In the genomic region with DNA sequence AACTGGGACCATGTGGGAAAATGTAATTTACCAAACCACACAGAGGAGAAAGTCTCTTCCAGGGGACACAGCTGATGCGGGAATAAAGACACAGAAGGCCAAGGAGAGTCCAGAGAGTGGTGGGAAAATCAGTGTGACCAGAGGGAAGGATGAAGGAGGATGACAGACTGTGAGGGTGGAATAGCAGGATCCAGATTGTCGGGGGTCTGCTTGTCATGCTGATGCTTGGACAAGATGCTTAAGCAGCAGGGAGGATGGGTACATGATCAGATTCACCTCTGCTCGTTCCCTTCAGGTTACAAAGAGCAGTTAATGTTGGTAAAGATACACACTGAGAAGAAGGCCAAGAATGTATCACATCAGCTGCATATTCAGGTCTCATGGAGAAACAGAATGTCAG, we compare ENCODE assay signal across 17 cellular contexts.
A peak's percentile ranks its signal among the peaks of the same experiment; 100 is the strongest.
DNase-seq lines count a peak whose midpoint lies in the region; ATAC-seq and TF ChIP-seq lines count a peak whose summit lies in the region.
"Had no signal": no experiment of that assay in that cellular context is flagged by ENCODE, and none has a peak within 500 bp of the region (broad histone marks: within the 10 kb centered on the region; RNA-seq: fewer than 3 reads in every experiment).

No MANE protein-coding gene starts in this region.

- no peaks in the 10 kb centered on the region for H3K9me3 Mint-ChIP-seq in activated naive CD4-positive, alpha-beta T cell treated with anti-CD3 and anti-CD28 coated beads, Interleukin-2, amount 50 U/mL, for 24 hours
- H3K9me3 Mint-ChIP-seq in nephron progenitor cell: peaks cover 4% of the 10 kb centered on the region
- H3K9me3 Mint-ChIP-seq: CD4-positive, alpha-beta T cell had no signal

- TF ChIP-seq CTCF in coronary artery (IDR thresholded peaks at IDR 0.05): no peak
- no peak for TF ChIP-seq CTCF in nephron progenitor cell (IDR thresholded peaks at IDR 0.05)

- ATAC-seq in right cardiac atrium: no peak
- ATAC-seq: A549 had no signal

- no peak for DNase-seq in activated naive CD4-positive, alpha-beta T cell treated with Interleukin-2 at 50 U/mL for 16 hours
- DNase-seq in coronary artery (ENCODE audit: low spot score) (peak; percentile 31), nephron progenitor cell (no peak), DMS153 (lab: John Stamatoyannopoulos, UW) (no peak), NOMO-1 treated with DMSO at 0.1 percent for 48 hours (lab: John Stamatoyannopoulos, UW; ENCODE audit: unreplicated experiment) (no peak), right cardiac atrium (no peak)
- DNase-seq: AML-193; CD4-positive, alpha-beta T cell; DMS79 treated with DMSO at 0.1 percent for 48 hours; GF-D8; GM23248 had no signal

- peak overlapping the region; percentile 10 for H3K27ac Mint-ChIP-seq in activated naive CD4-positive, alpha-beta T cell treated with anti-CD3 and anti-CD28 coated beads, Interleukin-2, amount 50 U/mL, for 24 hours
- peak overlapping the region; percentile 53 for H3K27ac Mint-ChIP-seq in nephron progenitor cell
- H3K27ac Mint-ChIP-seq: CD4-positive, alpha-beta T cell had no signal

- intact Hi-C loops in right cardiac atrium (cut with DNase I): no loop called here

- peaks cover 2% of the 10 kb centered on the region for H3K27me3 Mint-ChIP-seq in activated naive CD4-positive, alpha-beta T cell treated with anti-CD3 and anti-CD28 coated beads, Interleukin-2, amount 50 U/mL, for 24 hours
- peaks cover 6% of the 10 kb centered on the region for H3K27me3 Mint-ChIP-seq in nephron progenitor cell (ENCODE audit: low read depth, poor library complexity)
- H3K27me3 Mint-ChIP-seq: CD4-positive, alpha-beta T cell had no signal

- H3K4me3 ChIP-seq in coronary artery: no peak overlapping the region
- H3K4me3 ChIP-seq in right cardiac atrium (ENCODE audit: low read length): no peak overlapping the region
- H3K4me3 ChIP-seq: A549, GM23248, HAP-1 had no signal

- no peaks in the 10 kb centered on the region for H3K4me1 Mint-ChIP-seq in activated naive CD4-positive, alpha-beta T cell treated with anti-CD3 and anti-CD28 coated beads, Interleukin-2, amount 50 U/mL, for 24 hours
- H3K4me1 Mint-ChIP-seq in nephron progenitor cell: peaks cover 2% of the 10 kb centered on the region

- H3K9me3 ChIP-seq in right cardiac atrium (ENCODE audit: control insufficient read depth, low read length): no peaks in the 10 kb centered on the region
- H3K9me3 ChIP-seq: A549, HAP-1 had no signal

- 56% methylated on average over 3 of the region's 3 CpGs for whole genome bisulfite sequencing in right cardiac atrium

- H3K27ac ChIP-seq in coronary artery (no peak overlapping the region), right cardiac atrium (ENCODE audit: low read length) (no peak overlapping the region)
- H3K27ac ChIP-seq: 22Rv1, A549, C4-2B, GM23248, KMS-11 had no signal

- no peaks in the 10 kb centered on the region for H3K27me3 ChIP-seq in right cardiac atrium (ENCODE audit: control insufficient read depth, insufficient read depth)

- H3K36me3 Mint-ChIP-seq in activated naive CD4-positive, alpha-beta T cell treated with anti-CD3 and anti-CD28 coated beads, Interleukin-2, amount 50 U/mL, for 24 hours: no peaks in the 10 kb centered on the region
- H3K36me3 Mint-ChIP-seq in nephron progenitor cell (ENCODE audit: low read depth): no peaks in the 10 kb centered on the region

- H3K4me3 Mint-ChIP-seq in activated naive CD4-positive, alpha-beta T cell treated with anti-CD3 and anti-CD28 coated beads, Interleukin-2, amount 50 U/mL, for 24 hours: no peak overlapping the region
- no peak overlapping the region for H3K4me3 Mint-ChIP-seq in nephron progenitor cell
- H3K4me3 Mint-ChIP-seq: CD4-positive, alpha-beta T cell had no signal

- no peaks in the 10 kb centered on the region for H3K4me1 ChIP-seq in right cardiac atrium (ENCODE audit: control insufficient read depth, insufficient read depth, low read length)
- H3K4me1 ChIP-seq: A549, HAP-1 had no signal
